In the genomic region with DNA sequence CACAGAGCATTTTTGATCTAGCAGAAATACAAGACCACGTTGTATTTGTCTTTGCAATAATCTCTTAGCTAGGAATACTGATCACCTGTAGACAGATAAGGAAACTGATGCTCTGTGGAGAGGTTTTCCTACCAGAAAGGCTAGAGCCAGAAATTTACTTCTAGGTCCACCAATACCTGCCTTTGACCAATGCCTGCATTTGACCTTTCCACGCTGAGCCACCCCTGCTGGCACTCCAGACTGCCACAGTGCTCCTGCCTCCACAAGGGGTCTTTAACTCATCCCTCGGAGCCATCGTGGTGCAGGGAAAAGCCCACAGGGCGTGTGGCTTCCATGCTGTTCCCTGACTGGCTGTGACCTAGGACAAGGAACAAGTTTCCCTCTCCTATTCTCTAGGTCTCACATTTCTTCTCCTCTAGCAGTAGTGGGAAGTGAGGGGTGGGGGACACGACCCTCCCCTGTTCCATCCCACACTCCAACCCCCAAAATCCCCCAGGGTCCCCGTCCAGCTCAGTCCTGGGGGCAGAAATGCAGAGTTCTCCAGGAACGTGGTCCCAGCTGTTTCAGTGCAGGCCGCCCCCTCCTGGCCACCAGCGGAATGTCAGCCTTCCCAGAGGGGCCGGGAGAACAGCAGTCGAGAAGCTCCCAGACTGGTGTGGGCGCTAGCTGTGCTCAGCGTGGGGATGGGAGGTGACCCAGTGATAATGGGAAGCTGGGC, we compare ENCODE assay signal across 1 cellular context.
TF ChIP-seq lines count a peak whose summit lies in the region.

No MANE protein-coding gene starts in this region.

TF ChIP-seq in HEK293, 187 proteins besides CTCF, POLR2A, EP300 and RAD21 (continued from another document):
- TF ChIP-seq, protein P1, sequence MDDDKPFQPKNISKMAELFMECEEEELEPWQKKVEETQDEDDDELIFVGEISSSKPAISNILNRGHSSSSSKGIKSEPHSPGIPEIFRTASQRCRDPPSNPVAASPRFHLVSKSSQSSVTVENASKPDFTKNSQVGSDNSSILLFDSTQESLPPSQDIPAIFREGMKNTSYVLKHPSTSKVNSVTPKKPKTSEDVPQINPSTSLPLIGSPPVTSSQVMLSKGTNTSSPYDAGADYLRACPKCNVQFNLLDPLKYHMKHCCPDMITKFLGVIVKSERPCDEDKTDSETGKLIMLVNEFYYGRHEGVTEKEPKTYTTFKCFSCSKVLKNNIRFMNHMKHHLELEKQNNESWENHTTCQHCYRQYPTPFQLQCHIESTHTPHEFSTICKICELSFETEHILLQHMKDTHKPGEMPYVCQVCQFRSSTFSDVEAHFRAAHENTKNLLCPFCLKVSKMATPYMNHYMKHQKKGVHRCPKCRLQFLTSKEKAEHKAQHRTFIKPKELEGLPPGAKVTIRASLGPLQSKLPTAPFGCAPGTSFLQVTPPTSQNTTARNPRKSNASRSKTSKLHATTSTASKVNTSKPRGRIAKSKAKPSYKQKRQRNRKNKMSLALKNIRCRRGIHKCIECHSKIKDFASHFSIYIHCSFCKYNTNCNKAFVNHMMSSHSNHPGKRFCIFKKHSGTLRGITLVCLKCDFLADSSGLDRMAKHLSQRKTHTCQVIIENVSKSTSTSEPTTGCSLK (tag by site-specific recombination; IDR thresholded peaks at IDR 0.05) = no peak
- TF ChIP-seq ZIC2 (tag by site-specific recombination; IDR thresholded peaks at IDR 0.05) = peak; percentile 80; the same call in 1 of the 2 replicates
- peak; percentile 50 for TF ChIP-seq ZFHX2 (tag by site-specific recombination; conservative IDR thresholded peaks at IDR 0.05)
- no peak for TF ChIP-seq FEZF1 (tag by site-specific recombination; IDR thresholded peaks at IDR 0.05)
- peak; percentile 14; the same call in 1 of the 2 replicates for TF ChIP-seq IKZF3 (tag by site-specific recombination; IDR thresholded peaks at IDR 0.05)
- no peak for TF ChIP-seq ZNF416 (tag by site-specific recombination; IDR thresholded peaks at IDR 0.05)
- no peak for TF ChIP-seq ZNF324 (tag by site-specific recombination; IDR thresholded peaks at IDR 0.05)
- TF ChIP-seq ZNF266 (tag by site-specific recombination; IDR thresholded peaks at IDR 0.05; ENCODE audit: low read depth) = no peak
- TF ChIP-seq ZNF121 (tag by site-specific recombination; IDR thresholded peaks at IDR 0.05) = no peak
TF ChIP-seq in HEK293: peak in this region for 7.
